37 cellular contexts compared by ENCODE assay signal in the genomic region with DNA sequence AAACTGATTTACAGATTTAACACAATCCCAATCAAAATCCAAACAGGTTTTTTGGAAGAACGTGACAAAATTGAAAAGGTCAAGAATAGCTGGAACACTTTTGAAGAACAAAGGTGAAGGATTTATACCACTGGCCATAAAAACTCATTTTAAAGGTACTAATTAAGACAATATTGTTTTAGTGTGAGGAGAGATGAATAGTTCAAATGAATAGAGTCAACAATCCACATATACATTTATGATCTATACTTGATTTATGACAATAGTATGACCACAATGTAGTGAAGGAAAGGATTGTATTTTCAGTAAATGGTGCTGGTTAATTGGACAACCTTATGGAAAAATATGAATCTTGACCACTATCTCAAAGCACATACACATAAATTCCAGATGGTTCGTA. TPM values are rescaled to one million over a fixed set of nuclear protein-coding genes. Genes with fewer than 3 reads are reported as not detected.
"Had no signal": no experiment of that assay in that cellular context is flagged by ENCODE, and none has a peak within 500 bp of the region (broad histone marks: within the 10 kb centered on the region; RNA-seq: fewer than 3 reads in every experiment).

No MANE protein-coding gene starts in this region.

- H3K9me3 ChIP-seq: MG63 had no signal

- H3K36me3 ChIP-seq: MG63 had no signal

- H3K27me3 ChIP-seq: MG63 had no signal

- H3K27ac ChIP-seq: KMS-11 had no signal

- DNase-seq: Karpas-422, Kasumi-1, MG63, MM.1S, MV-4-11, NCI-H1048, NCI-H1092, NCI-H1092 treated with DMSO at 0.1 percent for 48 hours, NCI-H1105, NCI-H1105 treated with DMSO at 0.1 percent for 48 hours, NCI-H1417, NCI-H1417 treated with DMSO at 0.1 percent for 48 hours, NCI-H1436, NCI-H1436 treated with DMSO at 0.1 percent for 48 hours, NCI-H146, NCI-H1694, NCI-H1694 treated with DMSO at 0.1 percent for 48 hours, NCI-H187, NCI-H187 treated with DMSO at 0.1 percent for 48 hours, NCI-H1930, NCI-H2029, NCI-H2029 treated with DMSO at 0.1 percent for 48 hours, NCI-H2081, NCI-H2081 treated with DMSO at 0.1 percent for 48 hours, NCI-H2107, NCI-H2171, NCI-H2171 treated with DMSO at 0.1 percent for 48 hours, NCI-H2227 treated with DMSO at 0.1 percent for 48 hours, NCI-H226, NCI-H345, NCI-H446, NCI-H446 treated with DMSO at 0.1 percent for 48 hours, NCI-H510A had no signal

- H3K4me3 ChIP-seq: MG63 had no signal

RNA-seq across cellular contexts. Expression of a gene that starts 29.3 kb away (rescaled TPM):
- total RNA-seq: LHCN-M2, M059J, MCF 10A had no signal
